1 cellular context compared by ENCODE assay signal in the genomic region with DNA sequence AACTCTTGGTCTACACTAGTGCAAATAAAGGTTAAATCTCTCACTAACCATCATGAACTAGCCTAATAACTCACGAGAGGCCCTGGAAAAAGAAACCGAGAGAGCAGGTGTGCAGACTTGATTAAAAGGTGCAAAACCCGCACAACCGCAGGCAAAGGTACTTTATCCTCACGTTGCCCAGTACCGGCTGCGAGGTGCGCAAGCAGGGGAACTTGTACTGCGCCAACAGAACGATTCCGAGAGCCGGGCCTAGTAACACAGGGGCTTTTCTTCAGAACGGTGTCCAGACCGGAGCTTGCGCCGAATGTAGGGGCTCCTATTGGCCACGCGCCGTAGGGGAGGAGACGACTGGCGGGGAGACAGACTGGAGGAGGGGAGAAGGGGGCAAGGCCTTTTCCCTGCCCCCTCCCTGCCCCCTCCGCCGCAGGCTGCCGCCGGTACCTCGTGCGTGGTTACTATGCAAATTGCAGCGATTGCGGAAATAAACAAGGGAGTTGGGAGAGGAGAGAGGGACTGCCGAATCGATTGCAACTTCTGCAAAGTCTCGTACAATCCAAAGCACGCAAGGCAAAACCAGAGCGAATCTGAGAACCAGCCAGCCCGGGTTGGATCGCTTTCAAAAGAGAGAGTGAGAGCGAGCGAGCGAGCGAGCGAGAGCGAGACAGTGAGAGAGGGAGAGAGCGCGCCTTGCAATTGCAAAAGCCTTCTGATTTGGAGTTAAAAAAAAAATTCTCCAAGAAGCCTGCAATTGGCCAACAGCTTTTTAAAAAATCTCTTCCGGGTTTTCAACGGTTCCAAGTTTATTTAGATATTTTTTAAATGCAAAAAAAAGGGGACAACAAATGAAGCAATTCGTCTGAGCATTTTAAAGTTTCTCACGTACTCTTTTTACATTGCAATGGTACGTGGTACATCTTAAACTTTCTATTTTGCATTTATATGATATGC.
TF ChIP-seq lines count a peak whose summit lies in the region.

No MANE protein-coding gene starts in this region.

TF ChIP-seq in Ishikawa, 13 proteins besides CTCF, POLR2A, EP300 and RAD21 (continued from another document):
- TF ChIP-seq NFIC (IDR thresholded peaks at IDR 0.05), result peak; percentile 60
- TF ChIP-seq TEAD4 (IDR thresholded peaks at IDR 0.05), result no peak; the same call in 1 of the 2 replicates
- no peak for TF ChIP-seq CREB1 (IDR thresholded peaks at IDR 0.05; ENCODE audit: low read depth)
- TF ChIP-seq FOXM1 (IDR thresholded peaks at IDR 0.05; ENCODE audit: borderline replicate concordance, low read depth), result peak; percentile 97
- TF ChIP-seq TAF1 (IDR thresholded peaks at IDR 0.05; ENCODE audit: low read depth), result peak; percentile 49; the same call in 1 of the 2 replicates
- peak; percentile 79 for TF ChIP-seq TCF12 (IDR thresholded peaks at IDR 0.05; ENCODE audit: low read depth)
- TF ChIP-seq CEBPB (IDR thresholded peaks at IDR 0.05), result peak; percentile 53; the same call in 1 of the 2 replicates
- TF ChIP-seq, protein P1, sequence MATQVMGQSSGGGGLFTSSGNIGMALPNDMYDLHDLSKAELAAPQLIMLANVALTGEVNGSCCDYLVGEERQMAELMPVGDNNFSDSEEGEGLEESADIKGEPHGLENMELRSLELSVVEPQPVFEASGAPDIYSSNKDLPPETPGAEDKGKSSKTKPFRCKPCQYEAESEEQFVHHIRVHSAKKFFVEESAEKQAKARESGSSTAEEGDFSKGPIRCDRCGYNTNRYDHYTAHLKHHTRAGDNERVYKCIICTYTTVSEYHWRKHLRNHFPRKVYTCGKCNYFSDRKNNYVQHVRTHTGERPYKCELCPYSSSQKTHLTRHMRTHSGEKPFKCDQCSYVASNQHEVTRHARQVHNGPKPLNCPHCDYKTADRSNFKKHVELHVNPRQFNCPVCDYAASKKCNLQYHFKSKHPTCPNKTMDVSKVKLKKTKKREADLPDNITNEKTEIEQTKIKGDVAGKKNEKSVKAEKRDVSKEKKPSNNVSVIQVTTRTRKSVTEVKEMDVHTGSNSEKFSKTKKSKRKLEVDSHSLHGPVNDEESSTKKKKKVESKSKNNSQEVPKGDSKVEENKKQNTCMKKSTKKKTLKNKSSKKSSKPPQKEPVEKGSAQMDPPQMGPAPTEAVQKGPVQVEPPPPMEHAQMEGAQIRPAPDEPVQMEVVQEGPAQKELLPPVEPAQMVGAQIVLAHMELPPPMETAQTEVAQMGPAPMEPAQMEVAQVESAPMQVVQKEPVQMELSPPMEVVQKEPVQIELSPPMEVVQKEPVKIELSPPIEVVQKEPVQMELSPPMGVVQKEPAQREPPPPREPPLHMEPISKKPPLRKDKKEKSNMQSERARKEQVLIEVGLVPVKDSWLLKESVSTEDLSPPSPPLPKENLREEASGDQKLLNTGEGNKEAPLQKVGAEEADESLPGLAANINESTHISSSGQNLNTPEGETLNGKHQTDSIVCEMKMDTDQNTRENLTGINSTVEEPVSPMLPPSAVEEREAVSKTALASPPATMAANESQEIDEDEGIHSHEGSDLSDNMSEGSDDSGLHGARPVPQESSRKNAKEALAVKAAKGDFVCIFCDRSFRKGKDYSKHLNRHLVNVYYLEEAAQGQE (IDR thresholded peaks at IDR 0.05; ENCODE audit: low read depth), result no peak
- TF ChIP-seq, protein P2, sequence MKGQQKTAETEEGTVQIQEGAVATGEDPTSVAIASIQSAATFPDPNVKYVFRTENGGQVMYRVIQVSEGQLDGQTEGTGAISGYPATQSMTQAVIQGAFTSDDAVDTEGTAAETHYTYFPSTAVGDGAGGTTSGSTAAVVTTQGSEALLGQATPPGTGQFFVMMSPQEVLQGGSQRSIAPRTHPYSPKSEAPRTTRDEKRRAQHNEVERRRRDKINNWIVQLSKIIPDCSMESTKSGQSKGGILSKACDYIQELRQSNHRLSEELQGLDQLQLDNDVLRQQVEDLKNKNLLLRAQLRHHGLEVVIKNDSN (IDR thresholded peaks at IDR 0.05), result 0 out of 2 replicates have a peak, but pooled peaks have one; percentile 28
